ENCODE assay signal across 11 cellular contexts in the genomic region with DNA sequence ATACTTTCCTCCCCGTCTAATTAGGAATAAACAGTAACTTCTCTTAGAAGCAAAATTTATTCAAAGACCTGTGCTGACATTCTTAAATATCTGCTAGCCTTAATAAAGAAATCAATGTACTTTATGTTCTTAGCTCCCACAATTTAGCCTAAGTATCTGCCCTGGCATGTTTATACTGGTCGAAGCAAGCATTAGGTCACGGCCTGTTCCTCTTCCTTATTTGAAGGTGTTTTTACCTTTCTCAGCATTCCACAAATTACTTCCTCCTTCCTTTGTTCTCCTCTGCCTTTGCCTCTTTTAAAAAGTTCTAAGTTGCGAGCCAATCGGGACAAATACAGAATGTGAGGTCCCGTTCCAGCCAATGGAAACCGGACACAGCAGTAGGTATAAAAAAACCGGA. TPM values are rescaled to one million over a fixed set of nuclear protein-coding genes. Genes with fewer than 3 reads are reported as not detected.
DNase-seq lines count a peak whose midpoint lies in the region; ATAC-seq and TF ChIP-seq lines count a peak whose summit lies in the region.
"Not testable (repeated sequence)": the region's sequence is repeated elsewhere in the genome, so short reads cannot be mapped to it uniquely, and the experiment has no call there.
"Had no signal": no experiment of that assay in that cellular context is flagged by ENCODE, and none has a peak within 500 bp of the region (broad histone marks: within the 10 kb centered on the region; RNA-seq: fewer than 3 reads in every experiment).

No MANE protein-coding gene starts in this region.

- peaks cover 91% of the 10 kb centered on the region for H3K4me1 ChIP-seq in BLaER1
- H3K4me1 ChIP-seq in HUES6 (ENCODE audit: control insufficient read depth, insufficient read depth, low read length), result peaks cover 33% of the 10 kb centered on the region
- peaks cover 32% of the 10 kb centered on the region for H3K4me1 ChIP-seq in mammary epithelial cell (ENCODE audit: insufficient read depth, low read length)
- H3K4me1 ChIP-seq in prostate gland (replicated peaks), result peaks cover 14% of the 10 kb centered on the region

- BruUV-seq in mammary epithelial cell (replicated peaks; lab: Mats Ljungman, UMichigan), result not testable (repeated sequence)

- POLR2A ChIA-PET in activated B cell treated with CpG ODN at 0.5 μM for 24 hours (lab: Charles Lee), result not testable (repeated sequence)

- TF ChIP-seq CTCF in activated B cell treated with CpG ODN at 0.5 μM for 24 hours (IDR thresholded peaks at IDR 0.05); mammary epithelial cell (conservative IDR thresholded peaks at IDR 0.05 in 1 of 2, IDR thresholded peaks at IDR 0.05 in 1 of 2; ENCODE audit: extremely low read depth in 1 of 2, insufficient read depth in 1 of 2, low read depth in 1 of 2, low read length in 2 of 2); prostate gland (IDR thresholded peaks at IDR 0.05): not testable (repeated sequence)

- not testable (repeated sequence) for H3K27me3 ChIP-seq in BLaER1; HUES6 (ENCODE audit: control insufficient read depth, insufficient read depth, low read length); mammary epithelial cell (ENCODE audit: insufficient read depth, low read length); prostate gland (replicated peaks; ENCODE audit: insufficient read depth)

- 0 out of 2 replicates have a peak overlapping the region, but pooled peaks have one; percentile 77 for H3K27ac ChIP-seq in BLaER1
- 0 out of 2 replicates have a peak overlapping the region, but pooled peaks have one; percentile 56 for H3K27ac ChIP-seq in HUES6 (ENCODE audit: low read depth, low read length)
- H3K27ac ChIP-seq in mammary epithelial cell (ENCODE audit: insufficient read depth, low read depth, low read length), result not testable (repeated sequence)
- H3K27ac ChIP-seq in epithelial cell of prostate, result peak overlapping the region; percentile 61
- H3K27ac ChIP-seq in prostate gland, result peak overlapping the region; percentile 70 to 74

- TF ChIP-seq POLR2A in prostate gland (IDR thresholded peaks at IDR 0.05), result not testable (repeated sequence)

- 24% methylated on average over 8 of the region's 8 CpGs for WGBS in mammary epithelial cell (ENCODE audit: low coverage, missing lambda C conversion rate)
- WGBS in prostate gland, result 68% methylated on average over 8 of the region's 8 CpGs

- H3K9me3 Mint-ChIP-seq in activated B cell treated with CpG ODN at 0.5 μM for 24 hours, memory B cell: not testable (repeated sequence)

- not testable (repeated sequence) for H3K4me3 Mint-ChIP-seq in activated B cell treated with CpG ODN at 0.5 μM for 24 hours, memory B cell

- peaks cover 91% of the 10 kb centered on the region for H4K20me1 ChIP-seq in BLaER1
- not testable (repeated sequence) for H4K20me1 ChIP-seq in mammary epithelial cell (ENCODE audit: insufficient read depth, low read length)

- not testable (repeated sequence) for H3K27me3 Mint-ChIP-seq in activated B cell treated with CpG ODN at 0.5 μM for 24 hours, memory B cell

- in situ Hi-C loops in mammary epithelial cell (cut with MboI; ENCODE audit: low sequenced_read_pairs in 2 of 2), result not testable (repeated sequence)

- H3K4me1 Mint-ChIP-seq in activated B cell treated with CpG ODN at 0.5 μM for 24 hours (peaks cover 67% of the 10 kb centered on the region), memory B cell (peaks cover 28% of the 10 kb centered on the region)

- H3K27ac Mint-ChIP-seq in activated B cell treated with CpG ODN at 0.5 μM for 24 hours (peak overlapping the region; percentile 30), memory B cell (peak overlapping the region; percentile 55)

- intact Hi-C loops in activated B cell treated with CpG ODN at 0.5 μM for 24 hours (cut with micrococcal nuclease); mammary epithelial cell (cut with micrococcal nuclease); prostate gland (cut with DNase I): not testable (repeated sequence)

- peak overlapping the region; percentile 65 for H3K9ac ChIP-seq in BLaER1
- not testable (repeated sequence) for H3K9ac ChIP-seq in HUES6 (ENCODE audit: low read length); mammary epithelial cell (ENCODE audit: insufficient read depth, low read length)

- dilution Hi-C loops in mammary epithelial cell (cut with HindIII; ENCODE audit: low sequenced_read_pairs), result not testable (repeated sequence)

- ATAC-seq in activated B cell treated with CpG ODN at 0.5 μM for 24 hours (ENCODE audit: low read depth); memory B cell (ENCODE audit: low read depth): not testable (repeated sequence)

- not testable (repeated sequence) for H3K9me3 ChIP-seq in BLaER1; HUES6 (ENCODE audit: control insufficient read depth, insufficient read depth, low read depth, low read length); prostate gland
- H3K9me3 ChIP-seq in mammary epithelial cell (replicated peaks; ENCODE audit: insufficient read depth, low read length), result peaks cover 10% of the 10 kb centered on the region

- H3K36me3 ChIP-seq in BLaER1; HUES6 (ENCODE audit: control insufficient read depth, insufficient read depth, low read length); mammary epithelial cell (ENCODE audit: insufficient read depth, low read length); prostate gland: not testable (repeated sequence)

- not testable (repeated sequence) for DNase-seq in activated B cell treated with CpG ODN at 0.5 μM for 24 hours; mammary epithelial cell; epithelial cell of prostate (ENCODE audit: low read depth, low spot score); memory B cell (ENCODE audit: low spot score in 2 of 2)
- DNase-seq in prostate gland (ENCODE audit: low spot score), result peak; percentile 69

- H3K4me3 ChIP-seq in BLaER1; HUES6 (ENCODE audit: low read depth, low read length); mammary epithelial cell (replicated peaks in 1 of 3; ENCODE audit: insufficient read depth in 1 of 3, low read depth in 2 of 3, low read length in 3 of 3); prostate gland: not testable (repeated sequence)

- not testable (repeated sequence) for H3K79me2 ChIP-seq in mammary epithelial cell (ENCODE audit: insufficient read depth, low read length)

- H2AFZ ChIP-seq in mammary epithelial cell (ENCODE audit: low read depth, low read length), result peak overlapping the region; percentile 55

- H3K4me2 ChIP-seq in BLaER1 (peak overlapping the region; percentile 97), mammary epithelial cell (ENCODE audit: insufficient read depth, low read depth, low read length) (peak overlapping the region; percentile 54)

- peaks cover 21% of the 10 kb centered on the region for H3K36me3 Mint-ChIP-seq in activated B cell treated with CpG ODN at 0.5 μM for 24 hours (ENCODE audit: low read depth)
- H3K36me3 Mint-ChIP-seq in memory B cell, result peaks cover 15% of the 10 kb centered on the region

- CTCF ChIA-PET in activated B cell treated with CpG ODN at 0.5 μM for 24 hours (lab: Charles Lee); mammary epithelial cell (lab: Charles Lee; ENCODE audit: low non-redundant PET): not testable (repeated sequence)

RNA-seq across cellular contexts. Expression of a gene that starts 52.4 kb away (rescaled TPM):
- total RNA-seq in activated B cell treated with CpG ODN at 0.5 μM for 24 hours, result 0.44 and 0.67 TPM in 2 replicates
- not detected for total RNA-seq in mammary epithelial cell
- polyA plus RNA-seq in mammary epithelial cell, result not detected
- polyA minus RNA-seq in mammary epithelial cell, result not detected
- 1 to 10 TPM in 1 of 2 donors, not detected in 1; 4.1 TPM for total RNA-seq in prostate gland
- total RNA-seq: CD8-positive, alpha-beta T cell; GM23248; HT-29 had no signal
- polyA plus RNA-seq: CD14-positive monocyte, GM23248 had no signal

RNA-seq across cellular contexts. Expression of a gene that starts 58.1 kb away (rescaled TPM):
- total RNA-seq in activated B cell treated with CpG ODN at 0.5 μM for 24 hours (50.8 and 63.3 TPM in 2 replicates), mammary epithelial cell (under 1 TPM in 1 of 2 donors, not detected in 1; 0.83 TPM), prostate gland (1 to 10 TPM; 4.5 to 8.7 TPM)
- 0.09 TPM for polyA plus RNA-seq in mammary epithelial cell
- polyA minus RNA-seq in mammary epithelial cell, result not detected
- total RNA-seq: GM23248 had no signal
- polyA plus RNA-seq: GM23248 had no signal
